ENCODE assay signal across 1 cellular context in the genomic region with DNA sequence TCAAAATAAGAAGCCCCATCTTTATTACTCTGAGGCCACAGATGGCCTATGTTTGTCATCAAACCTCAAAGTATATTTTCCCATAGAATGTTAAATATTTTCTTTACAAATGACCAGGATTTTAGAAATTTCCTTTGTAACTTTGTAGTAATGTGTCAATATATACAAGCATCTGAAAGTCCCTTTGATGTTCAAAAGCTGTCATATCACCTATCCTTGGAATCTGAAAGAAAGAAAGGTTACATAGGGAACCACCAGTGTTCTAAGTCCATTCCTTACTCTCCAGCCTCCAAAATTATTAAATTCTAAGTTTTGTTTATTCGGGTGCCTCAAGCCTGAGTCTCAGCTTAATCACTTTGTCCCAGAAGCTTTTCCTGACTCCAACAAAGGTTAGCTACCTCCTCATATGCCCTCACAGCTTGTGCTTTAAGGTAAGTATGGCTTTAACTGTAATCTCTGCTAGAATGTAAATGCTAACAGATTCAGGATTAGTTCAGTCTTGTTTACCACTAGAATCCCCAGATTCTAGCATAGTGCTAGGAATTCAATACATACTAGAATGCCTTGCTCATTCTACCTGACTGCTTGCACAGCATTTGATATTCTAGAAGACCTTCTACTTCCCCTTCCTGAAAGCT.
A peak's percentile ranks its signal among the peaks of the same experiment; 100 is the strongest.
TF ChIP-seq lines count a peak whose summit lies in the region.

No MANE protein-coding gene starts in this region.

TF ChIP-seq in HepG2, 621 proteins besides CTCF, POLR2A, EP300 and RAD21 (continued from another document and continues in another):
- TF ChIP-seq, protein P1, sequence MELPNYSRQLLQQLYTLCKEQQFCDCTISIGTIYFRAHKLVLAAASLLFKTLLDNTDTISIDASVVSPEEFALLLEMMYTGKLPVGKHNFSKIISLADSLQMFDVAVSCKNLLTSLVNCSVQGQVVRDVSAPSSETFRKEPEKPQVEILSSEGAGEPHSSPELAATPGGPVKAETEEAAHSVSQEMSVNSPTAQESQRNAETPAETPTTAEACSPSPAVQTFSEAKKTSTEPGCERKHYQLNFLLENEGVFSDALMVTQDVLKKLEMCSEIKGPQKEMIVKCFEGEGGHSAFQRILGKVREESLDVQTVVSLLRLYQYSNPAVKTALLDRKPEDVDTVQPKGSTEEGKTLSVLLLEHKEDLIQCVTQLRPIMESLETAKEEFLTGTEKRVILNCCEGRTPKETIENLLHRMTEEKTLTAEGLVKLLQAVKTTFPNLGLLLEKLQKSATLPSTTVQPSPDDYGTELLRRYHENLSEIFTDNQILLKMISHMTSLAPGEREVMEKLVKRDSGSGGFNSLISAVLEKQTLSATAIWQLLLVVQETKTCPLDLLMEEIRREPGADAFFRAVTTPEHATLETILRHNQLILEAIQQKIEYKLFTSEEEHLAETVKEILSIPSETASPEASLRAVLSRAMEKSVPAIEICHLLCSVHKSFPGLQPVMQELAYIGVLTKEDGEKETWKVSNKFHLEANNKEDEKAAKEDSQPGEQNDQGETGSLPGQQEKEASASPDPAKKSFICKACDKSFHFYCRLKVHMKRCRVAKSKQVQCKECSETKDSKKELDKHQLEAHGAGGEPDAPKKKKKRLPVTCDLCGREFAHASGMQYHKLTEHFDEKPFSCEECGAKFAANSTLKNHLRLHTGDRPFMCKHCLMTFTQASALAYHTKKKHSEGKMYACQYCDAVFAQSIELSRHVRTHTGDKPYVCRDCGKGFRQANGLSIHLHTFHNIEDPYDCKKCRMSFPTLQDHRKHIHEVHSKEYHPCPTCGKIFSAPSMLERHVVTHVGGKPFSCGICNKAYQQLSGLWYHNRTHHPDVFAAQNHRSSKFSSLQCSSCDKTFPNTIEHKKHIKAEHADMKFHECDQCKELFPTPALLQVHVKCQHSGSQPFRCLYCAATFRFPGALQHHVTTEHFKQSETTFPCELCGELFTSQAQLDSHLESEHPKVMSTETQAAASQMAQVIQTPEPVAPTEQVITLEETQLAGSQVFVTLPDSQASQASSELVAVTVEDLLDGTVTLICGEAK (IDR thresholded peaks at IDR 0.05), result no peak
- TF ChIP-seq, protein P1 (CRISPR knock-in tag; IDR thresholded peaks at IDR 0.05), result no peak
- TF ChIP-seq RCOR2 (CRISPR knock-in tag; IDR thresholded peaks at IDR 0.05) (peak; percentile 29; the same call in 1 of the 2 replicates), ELF3 (CRISPR knock-in tag; IDR thresholded peaks at IDR 0.05) (peak; percentile 65), RARA (CRISPR knock-in tag; IDR thresholded peaks at IDR 0.05) (peak; percentile 86), ISL2 (CRISPR knock-in tag; IDR thresholded peaks at IDR 0.05) (peak; percentile 98), PAXIP1 (CRISPR knock-in tag; conservative IDR thresholded peaks at IDR 0.05) (peak; percentile 86), HMG20B (CRISPR knock-in tag; conservative IDR thresholded peaks at IDR 0.05) (0 out of 2 replicates have a peak, but pooled peaks have one; percentile 23), SOX6 (IDR thresholded peaks at IDR 0.05) (no peak), SOX6 (CRISPR knock-in tag; IDR thresholded peaks at IDR 0.05) (peak; percentile 73; the same call in 1 of the 2 replicates), AHDC1 (CRISPR knock-in tag; IDR thresholded peaks at IDR 0.05; ENCODE audit: borderline replicate concordance) (peak; percentile 73; the same call in 1 of the 2 replicates), ZNF652 (CRISPR knock-in tag; IDR thresholded peaks at IDR 0.05; ENCODE audit: borderline replicate concordance, low read depth) (no peak), LCORL (IDR thresholded peaks at IDR 0.05) (no peak; the same call in 1 of the 2 replicates), LCORL (CRISPR knock-in tag; IDR thresholded peaks at IDR 0.05) (peak; percentile 64; the same call in 1 of the 2 replicates), STAT5B (CRISPR knock-in tag; IDR thresholded peaks at IDR 0.05) (no peak), ZNF773 (CRISPR knock-in tag; IDR thresholded peaks at IDR 0.05; ENCODE audit: borderline replicate concordance) (no peak), GFI1 (CRISPR knock-in tag; IDR thresholded peaks at IDR 0.05; ENCODE audit: borderline replicate concordance) (peak; percentile 72), KAT8 (CRISPR knock-in tag; IDR thresholded peaks at IDR 0.05) (0 out of 2 replicates have a peak, but pooled peaks have one; percentile 36), PCBP2 (optimal IDR thresholded peaks at IDR 0.05; ENCODE audit: low read depth, low read length, poor library complexity, severe bottlenecking) (no peak), CREB1 (IDR thresholded peaks at IDR 0.05) (no peak), CREB1 (CRISPR knock-in tag; IDR thresholded peaks at IDR 0.05) (0 out of 2 replicates have a peak, but pooled peaks have one; percentile 25), SPEN (CRISPR knock-in tag; IDR thresholded peaks at IDR 0.05; ENCODE audit: low read depth) (no peak), FOXA3 (CRISPR knock-in tag; IDR thresholded peaks at IDR 0.05) (peak; percentile 86), ZNF670 (CRISPR knock-in tag; IDR thresholded peaks at IDR 0.05; ENCODE audit: borderline replicate concordance) (no peak), ONECUT2 (CRISPR knock-in tag; IDR thresholded peaks at IDR 0.05) (no peak), CCAR2 (optimal IDR thresholded peaks at IDR 0.05; ENCODE audit: low read depth, low read length) (no peak), GATA4 (IDR thresholded peaks at IDR 0.05; ENCODE audit: borderline replicate concordance, low read depth) (peak; percentile 66; the same call in 1 of the 2 replicates), SMARCE1 (IDR thresholded peaks at IDR 0.05; ENCODE audit: borderline replicate concordance) (no peak), HMG20A (CRISPR knock-in tag; IDR thresholded peaks at IDR 0.05; ENCODE audit: borderline replicate concordance) (peak; percentile 84; the same call in 1 of the 2 replicates), ZNF256 (CRISPR knock-in tag; conservative IDR thresholded peaks at IDR 0.05) (0 out of 2 replicates have a peak, but pooled peaks have one; percentile 30), ZNF547 (CRISPR knock-in tag; IDR thresholded peaks at IDR 0.05) (no peak), TEAD3 (CRISPR knock-in tag; optimal IDR thresholded peaks at IDR 0.05; ENCODE audit: borderline replicate concordance) (peak; percentile 77), HNRNPUL1 (IDR thresholded peaks at IDR 0.05; ENCODE audit: low read depth, low read length) (no peak), MED13 (CRISPR knock-in tag; IDR thresholded peaks at IDR 0.05) (peak; percentile 52; the same call in 1 of the 2 replicates), MTF1 (CRISPR knock-in tag; IDR thresholded peaks at IDR 0.05) (no peak), ZNF746 (CRISPR knock-in tag; IDR thresholded peaks at IDR 0.05) (no peak), ZC3H4 (CRISPR knock-in tag; IDR thresholded peaks at IDR 0.05; ENCODE audit: borderline replicate concordance) (no peak), ZNF777 (CRISPR knock-in tag; IDR thresholded peaks at IDR 0.05) (no peak), SKI (IDR thresholded peaks at IDR 0.05; ENCODE audit: partially characterized antibody) (no peak), MED1 (CRISPR knock-in tag; IDR thresholded peaks at IDR 0.05) (peak; percentile 76), ZNF362 (CRISPR knock-in tag; IDR thresholded peaks at IDR 0.05; ENCODE audit: borderline replicate concordance) (peak; percentile 48; the same call in 1 of the 2 replicates)
- TF ChIP-seq, protein P2, sequence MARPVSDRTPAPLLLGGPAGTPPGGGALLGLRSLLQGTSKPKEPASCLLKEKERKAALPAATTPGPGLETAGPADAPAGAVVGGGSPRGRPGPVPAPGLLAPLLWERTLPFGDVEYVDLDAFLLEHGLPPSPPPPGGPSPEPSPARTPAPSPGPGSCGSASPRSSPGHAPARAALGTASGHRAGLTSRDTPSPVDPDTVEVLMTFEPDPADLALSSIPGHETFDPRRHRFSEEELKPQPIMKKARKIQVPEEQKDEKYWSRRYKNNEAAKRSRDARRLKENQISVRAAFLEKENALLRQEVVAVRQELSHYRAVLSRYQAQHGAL (CRISPR knock-in tag; IDR thresholded peaks at IDR 0.05; ENCODE audit: not compliant biosample characterization), result no peak
